ENCODE assay signal across 18 cellular contexts in genomic region chr17:47884905-47885735, GRCh38. TPM values are rescaled to one million over a fixed set of nuclear protein-coding genes. Genes with fewer than 3 reads are reported as not detected.
DNase-seq lines count a peak whose midpoint lies in the region; ATAC-seq and TF ChIP-seq lines count a peak whose summit lies in the region.
"Had no signal": no experiment of that assay in that cellular context is flagged by ENCODE, and none has a peak within 500 bp of the region (broad histone marks: within the 10 kb centered on the region; RNA-seq: fewer than 3 reads in every experiment).

No MANE protein-coding gene starts in this region.

- peak overlapping the region; percentile 56 to 80 (median 59) for H3K27ac Mint-ChIP-seq in CD4-positive, CD25-positive, alpha-beta regulatory T cell

- peak in 2 of 3 donors; percentile 29 to 69 for DNase-seq in CD4-positive, CD25-positive, alpha-beta regulatory T cell
- peak; percentile 65 for DNase-seq in DMS79 (lab: John Stamatoyannopoulos, UW)
- DNase-seq in effector CD4-positive, alpha-beta T cell = no peak
- DNase-seq in middle frontal gyrus (ENCODE audit: extremely low spot score, low spot score) = no peak
- no peak for DNase-seq in KG1 (lab: John Stamatoyannopoulos, UW)
- DNase-seq: activated CD8-positive, alpha-beta memory T cell treated with anti-CD3 and anti-CD28 coated beads, Interleukin-2, amount 50 U/mL, for 4 hours; activated naive CD4-positive, alpha-beta T cell treated with anti-CD3 and anti-CD28 coated beads, Interleukin-2, amount 50 U/mL, for 16 hours; effector memory CD4-positive, alpha-beta T cell; hippocampal formation; MG63; naive B cell; NCI-H187; RPMI8226 had no signal

- no peak overlapping the region for H3K4me3 ChIP-seq in CD4-positive, CD25-positive, alpha-beta regulatory T cell (ENCODE audit: low read depth, low read length)
- peak overlapping the region in 1 of 2 donors; percentile 30 for H3K4me3 ChIP-seq in mucosa of rectum (ENCODE audit: low read length in 2 of 2)
- H3K4me3 ChIP-seq: MG63 had no signal

- H3K27me3 ChIP-seq in CD4-positive, CD25-positive, alpha-beta regulatory T cell (ENCODE audit: control insufficient read depth, insufficient read depth, low read length) = no peaks in the 10 kb centered on the region
- no peaks in the 10 kb centered on the region for H3K27me3 ChIP-seq in mucosa of rectum (ENCODE audit: control insufficient read depth in 2 of 2, insufficient read depth in 2 of 2, low read length in 2 of 2)
- H3K27me3 ChIP-seq: MG63 had no signal

- H3K27me3 Mint-ChIP-seq in CD4-positive, CD25-positive, alpha-beta regulatory T cell = peaks cover 10% of the 10 kb centered on the region

- no peak for TF ChIP-seq CTCF in VCaP (conservative IDR thresholded peaks at IDR 0.05)

- H3K4me1 ChIP-seq in CD4-positive, CD25-positive, alpha-beta regulatory T cell (ENCODE audit: control insufficient read depth, insufficient read depth, low read length, poor library complexity, severe bottlenecking) = peaks cover 32% of the 10 kb centered on the region
- peaks cover 42 to 49% of the 10 kb centered on the region in 2 donors for H3K4me1 ChIP-seq in mucosa of rectum (ENCODE audit: control insufficient read depth in 2 of 2, insufficient read depth in 2 of 2, low read length in 2 of 2)

- H3K4me3 Mint-ChIP-seq in CD4-positive, CD25-positive, alpha-beta regulatory T cell = peak overlapping the region in 2 of 4 donors; percentile 46 to 52

- H3K4me1 Mint-ChIP-seq in CD4-positive, CD25-positive, alpha-beta regulatory T cell = peaks cover 0 to 43% (median 22%) of the 10 kb centered on the region in 4 donors

- no peaks in the 10 kb centered on the region for H3K36me3 Mint-ChIP-seq in CD4-positive, CD25-positive, alpha-beta regulatory T cell
- H3K36me3 Mint-ChIP-seq: naive B cell had no signal

- H3K27ac ChIP-seq in CD4-positive, CD25-positive, alpha-beta regulatory T cell (ENCODE audit: insufficient read depth, low read length, poor library complexity, severe bottlenecking) = no peak overlapping the region
- H3K27ac ChIP-seq in VCaP (peak overlapping the region; percentile 65), mucosa of rectum (ENCODE audit: low read depth in 2 of 2, low read length in 2 of 2) (peak overlapping the region; percentile 71 to 86)

- peak; percentile 29 to 35 for ATAC-seq in CD4-positive, CD25-positive, alpha-beta regulatory T cell (ENCODE audit: low read depth in 2 of 2)
- no peak for ATAC-seq in HG02798 (IDR thresholded peaks at IDR 0.05; ENCODE audit: poor library complexity, unreplicated experiment)
- ATAC-seq: left lobe of liver had no signal

- H3K9me3 Mint-ChIP-seq in CD4-positive, CD25-positive, alpha-beta regulatory T cell = peaks cover 0 to 2% (median 0%) of the 10 kb centered on the region in 7 donors

- H3K9ac ChIP-seq in mucosa of rectum (ENCODE audit: low read depth in 1 of 2, low read length in 2 of 2) = peak overlapping the region; percentile 26 to 62

- no peaks in the 10 kb centered on the region for H3K36me3 ChIP-seq in CD4-positive, CD25-positive, alpha-beta regulatory T cell (ENCODE audit: control insufficient read depth, insufficient read depth, low read length)
- no peaks in the 10 kb centered on the region for H3K36me3 ChIP-seq in mucosa of rectum (ENCODE audit: control insufficient read depth in 2 of 2, insufficient read depth in 2 of 2, low read length in 2 of 2)
- H3K36me3 ChIP-seq: MG63 had no signal

- H3K9me3 ChIP-seq in CD4-positive, CD25-positive, alpha-beta regulatory T cell (ENCODE audit: control insufficient read depth in 2 of 2, low read length in 2 of 2) = no peaks in the 10 kb centered on the region
- no peaks in the 10 kb centered on the region for H3K9me3 ChIP-seq in mucosa of rectum (ENCODE audit: control insufficient read depth in 2 of 2, low read length in 2 of 2)
- H3K9me3 ChIP-seq: MG63 had no signal

RNA-seq across cellular contexts. Expression of gene SP2, which starts 10.9 kb away (rescaled TPM):
- total RNA-seq in CD4-positive, CD25-positive, alpha-beta regulatory T cell = 35.0 TPM
- polyA plus RNA-seq in CD4-positive, CD25-positive, alpha-beta regulatory T cell = 1 to 10 TPM; 6.2 to 7.5 (median 6.6) TPM

RNA-seq across cellular contexts. Expression of gene SP6, which starts 34.2 kb away (rescaled TPM):
- total RNA-seq in CD4-positive, CD25-positive, alpha-beta regulatory T cell = 0.17 TPM
- not detected for polyA plus RNA-seq in CD4-positive, CD25-positive, alpha-beta regulatory T cell
- total RNA-seq: T-helper 2 cell treated with Interferon-gamma antibody and Interleukin-4, amounts not matched to agents 100 ng/mL and 5 ng/mL, for 36 hours had no signal

RNA-seq across cellular contexts. Expression of gene SCRN2, which starts 44.0 kb away (rescaled TPM):
- 24.4 TPM for total RNA-seq in CD4-positive, CD25-positive, alpha-beta regulatory T cell
- polyA plus RNA-seq in CD4-positive, CD25-positive, alpha-beta regulatory T cell = 10 to 100 TPM; 15.9 to 30.9 (median 21.2) TPM

RNA-seq across cellular contexts. Expression of gene LRRC46, which starts 53.6 kb away (rescaled TPM):
- total RNA-seq in CD4-positive, CD25-positive, alpha-beta regulatory T cell = 0.20 TPM
- polyA plus RNA-seq in CD4-positive, CD25-positive, alpha-beta regulatory T cell = under 1 TPM; 0.11 to 0.48 (median 0.21) TPM

RNA-seq across cellular contexts. Expression of gene MRPL10, which starts 53.8 kb away (rescaled TPM):
- 40.8 TPM for total RNA-seq in CD4-positive, CD25-positive, alpha-beta regulatory T cell
- 10 to 100 TPM; 47.2 to 58.8 (median 54.2) TPM for polyA plus RNA-seq in CD4-positive, CD25-positive, alpha-beta regulatory T cell

Comparison
In these comparisons a context has a peak if more than half of its experiments do, and no peak if none do; other contexts are left out.
1. DNase-seq: peak in CD4-positive, CD25-positive, alpha-beta regulatory T cell (2 of 3) and DMS79 (single experiment); none in effector CD4-positive, alpha-beta T cell (single experiment), middle frontal gyrus (single experiment) and KG1 (single experiment).